Comparison of ENCODE assay signal across 26 cellular contexts in the genomic region with DNA sequence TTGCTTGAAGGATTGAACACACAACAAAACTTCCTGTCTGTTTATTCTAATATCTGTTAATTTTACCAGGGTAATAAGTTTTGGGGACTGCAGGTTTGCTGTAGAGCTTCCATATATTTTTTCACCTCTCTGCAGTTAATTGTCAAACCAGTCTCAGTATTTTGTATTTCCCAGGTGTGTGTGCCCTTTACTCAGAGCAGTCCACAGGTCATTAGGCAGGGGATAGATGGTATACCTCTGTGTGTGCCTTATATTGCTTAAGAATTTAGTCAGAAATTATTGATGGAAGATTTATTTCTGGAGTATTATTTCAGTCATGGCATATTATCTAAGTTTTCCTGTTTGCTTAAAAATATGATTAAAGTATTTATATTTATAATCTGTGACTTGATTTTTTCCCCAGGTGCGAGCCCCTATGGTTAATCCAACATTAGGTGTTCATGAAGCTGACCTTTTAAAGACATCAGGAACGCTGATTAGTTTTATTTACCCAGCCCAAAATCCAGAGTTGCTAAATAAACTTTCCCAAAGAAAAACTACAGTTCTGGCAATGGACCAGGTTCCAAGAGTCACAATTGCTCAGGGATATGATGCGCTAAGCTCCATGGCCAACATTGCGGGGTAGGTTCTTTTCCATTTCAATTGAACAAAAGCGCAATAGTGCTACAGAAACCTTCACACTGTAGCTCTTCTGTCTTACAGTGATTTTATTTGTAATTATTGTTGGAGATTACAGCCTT.
"Had no signal": no experiment of that assay in that cellular context is flagged by ENCODE, and none has a peak within 500 bp of the region (broad histone marks: within the 10 kb centered on the region; RNA-seq: fewer than 3 reads in every experiment).

No MANE protein-coding gene starts in this region.

- H3K4me3 ChIP-seq: coronary artery, dorsolateral prefrontal cortex had no signal

- ATAC-seq: activated CD8-positive, alpha-beta T cell treated with anti-CD3 and anti-CD28 coated beads for 36 hours; activated T-cell treated with anti-CD3 and anti-CD28 coated beads, Interleukin-2, amount 50 U/mL, for 4 hours; activated T-helper 17 cell treated with anti-CD3 and anti-CD28 coated beads, Interleukin-2, amount 50 U/mL, for 72 hours; esophagus mucosa; SK-N-SH treated with all-trans-retinoic acid at 6 μM for 48 hours; T-helper 17 cell; WTC11 had no signal

- DNase-seq: activated CD4-positive, alpha-beta T cell treated with anti-CD3 and anti-CD28 coated beads for 1 hour; activated CD4-positive, alpha-beta T cell treated with anti-CD3 and anti-CD28 coated beads for 4 hours; activated CD4-positive, alpha-beta T cell treated with anti-CD3 and anti-CD28 coated beads, Interleukin-2, amount 10 ng/mL, durations not matched to agents 7 days and 5 days; activated CD4-positive, alpha-beta T cell treated with anti-CD3 and anti-CD28 coated beads, Interleukin-2, amount 50 U/mL, for 48 hours; activated CD8-positive, alpha-beta memory T cell treated with anti-CD3 and anti-CD28 coated beads for 24 hours; activated CD8-positive, alpha-beta T cell treated with anti-CD3 and anti-CD28 coated beads for 36 hours; activated effector memory CD4-positive, alpha-beta T cell treated with Interleukin-2 at 50 U/mL for 16 hours; activated gamma-delta T cell treated with Interleukin-2 at 50 U/mL for 16 hours; activated naive CD4-positive, alpha-beta T cell treated with anti-CD3 and anti-CD28 coated beads, Interleukin-2, amount 50 U/mL, for 16 hours; activated naive CD4-positive, alpha-beta T cell treated with Interleukin-2 at 50 U/mL for 16 hours; activated T-cell treated with anti-CD3 and anti-CD28 coated beads, Interleukin-2, amount 50 U/mL, for 4 hours; amniotic stem cell; anterior cingulate cortex; dorsolateral prefrontal cortex; effector memory CD4-positive, alpha-beta T cell; endodermal cell; T-helper 1 cell; T-helper 17 cell; T1000 had no signal

- H3K27ac ChIP-seq: brain microvascular endothelial cell, coronary artery, VCaP had no signal

- H3K27me3 ChIP-seq: brain microvascular endothelial cell, dorsolateral prefrontal cortex had no signal
